8 cellular contexts compared by ENCODE assay signal in the genomic region with DNA sequence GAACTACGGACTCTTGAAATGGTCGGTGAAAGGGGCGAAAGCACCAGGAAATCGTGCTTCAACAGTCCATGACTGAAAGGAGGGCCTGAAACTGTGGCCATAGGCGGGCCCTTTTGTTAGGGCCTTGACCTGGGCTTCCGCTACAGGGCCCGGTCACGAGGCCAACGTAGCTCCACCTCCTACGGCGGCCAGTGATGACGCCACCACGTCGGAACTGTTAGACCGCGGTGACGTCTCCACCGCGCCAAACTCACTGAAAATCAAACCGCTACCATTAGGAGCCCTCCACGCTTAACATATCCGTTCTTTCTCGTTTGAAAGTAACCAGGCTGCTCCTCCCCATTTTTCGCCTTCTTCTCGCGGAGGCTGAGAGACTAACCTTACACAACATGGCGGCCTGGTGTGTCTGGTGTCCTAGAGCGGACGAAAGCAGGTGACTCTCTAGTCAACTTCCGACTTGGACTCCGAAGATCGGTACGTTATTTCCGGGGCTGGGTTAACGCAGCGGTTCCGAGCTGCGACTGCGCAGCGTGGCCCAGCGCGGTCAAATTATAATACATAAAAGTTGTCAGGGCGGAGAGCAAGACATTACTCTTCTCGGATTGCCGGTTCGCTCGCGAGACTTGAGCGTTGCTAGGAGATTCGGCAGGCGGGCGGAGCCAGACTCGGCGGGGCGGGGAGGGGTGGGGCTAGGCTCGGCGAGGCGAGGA. TPM values are rescaled to one million over a fixed set of nuclear protein-coding genes. Genes with fewer than 3 reads are reported as not detected.
A peak's percentile ranks its signal among the peaks of the same experiment; 100 is the strongest.
DNase-seq lines count a peak whose midpoint lies in the region; ATAC-seq and TF ChIP-seq lines count a peak whose summit lies in the region.

No MANE protein-coding gene starts in this region.

- H3K27me3 ChIP-seq in Caco-2 (replicated peaks; ENCODE audit: control insufficient read depth, insufficient read depth, low read length) (no peaks in the 10 kb centered on the region), endocrine pancreas (ENCODE audit: control insufficient read depth, insufficient read depth, low read length) (no peaks in the 10 kb centered on the region)

- CTCF ChIA-PET in Caco-2 (lab: Charles Lee) = interaction anchor here (0.6 to 3.1 kb wide), 8 partner anchors 14 to 230 kb away, joined by 4 to 18 read pairs (median 4); no protein-coding TSS in a partner anchor

- H3K4me1 Mint-ChIP-seq in Caco-2 (ENCODE audit: low read depth, unreplicated experiment) = no peaks in the 10 kb centered on the region
- H3K4me1 Mint-ChIP-seq in memory B cell = peaks cover 25% of the 10 kb centered on the region

- BruUV-seq in Caco-2 (replicated peaks; lab: Mats Ljungman, UMichigan) = TSS peak; percentile 71

- ATAC-seq in GM21367 (IDR thresholded peaks at IDR 0.05; ENCODE audit: unreplicated experiment) = peak; percentile 67
- peak; percentile 72 for ATAC-seq in memory B cell (ENCODE audit: low read depth)

- H3K4me3 ChIP-seq in Caco-2 (ENCODE audit: low read depth, low read length) (peak overlapping the region; percentile 100), endocrine pancreas (ENCODE audit: control insufficient read depth, insufficient read depth, low read length) (peak overlapping the region; percentile 83)

- DNase-seq in Caco-2 = peak; percentile 95 to 98
- DNase-seq in HT-29 (ENCODE audit: low spot score) = peak; percentile 97
- DNase-seq in NK-92 treated with Interleukin-12 subunit alpha and Interleukin-12 subunit beta, amount 100 ng/mL, for 24 hours (lab: John Stamatoyannopoulos, UW) = peak; percentile 98
- DNase-seq in activated CD8-positive, alpha-beta memory T cell treated with anti-CD3 and anti-CD28 coated beads for 4 hours (ENCODE audit: low read depth in 2 of 2) = peak; percentile 93 to 97
- peak; percentile 91 to 95 for DNase-seq in memory B cell (ENCODE audit: low spot score in 2 of 2)
- DNase-seq in stimulated activated CD8-positive, alpha-beta memory T cell treated with anti-CD3 and anti-CD28 coated beads, Interleukin-12 subunit alpha, Interleukin-12 subunit beta, amount 100 ng/mL, for 1 hour (ENCODE audit: low read depth) = peak; percentile 97

- H3K36me3 Mint-ChIP-seq in Caco-2 (ENCODE audit: insufficient read depth, unreplicated experiment) = peaks cover 3% of the 10 kb centered on the region
- peaks cover 4% of the 10 kb centered on the region for H3K36me3 Mint-ChIP-seq in memory B cell

- no peaks in the 10 kb centered on the region for H3K27me3 Mint-ChIP-seq in Caco-2 (ENCODE audit: insufficient read depth, unreplicated experiment)
- no peaks in the 10 kb centered on the region for H3K27me3 Mint-ChIP-seq in memory B cell

- no peak overlapping the region for H3K27ac Mint-ChIP-seq in Caco-2 (ENCODE audit: unreplicated experiment)
- no peak overlapping the region for H3K27ac Mint-ChIP-seq in memory B cell

- H3K9me3 ChIP-seq in Caco-2 (no peaks in the 10 kb centered on the region), endocrine pancreas (ENCODE audit: control insufficient read depth, low read length) (no peaks in the 10 kb centered on the region)

- H3K4me3 Mint-ChIP-seq in Caco-2 (ENCODE audit: unreplicated experiment) (no peak overlapping the region), memory B cell (no peak overlapping the region)

- H3K9ac ChIP-seq in endocrine pancreas (ENCODE audit: control insufficient read depth, insufficient read depth, low read length) = peak overlapping the region; percentile 83

- H3K36me3 ChIP-seq in Caco-2 (ENCODE audit: control insufficient read depth, insufficient read depth, low read length) = no peaks in the 10 kb centered on the region
- H3K36me3 ChIP-seq in endocrine pancreas (ENCODE audit: control insufficient read depth, insufficient read depth, low read length) = no peaks in the 10 kb centered on the region

- peaks cover 9% of the 10 kb centered on the region; the same call in 1 of the 2 replicates for H3K4me1 ChIP-seq in Caco-2
- peaks cover 28% of the 10 kb centered on the region for H3K4me1 ChIP-seq in endocrine pancreas (ENCODE audit: control insufficient read depth, insufficient read depth, low read length)

- POLR2A ChIA-PET in Caco-2 (lab: Charles Lee) = interaction anchor here (0.5 to 2.8 kb wide), 15 partner anchors 11 to 1131 kb away, joined by 3 to 37 read pairs (median 4); a partner anchor contains a TSS

- H3K9me3 Mint-ChIP-seq in Caco-2 (ENCODE audit: unreplicated experiment) = no peaks in the 10 kb centered on the region
- no peaks in the 10 kb centered on the region for H3K9me3 Mint-ChIP-seq in memory B cell

- no peak for TF ChIP-seq CTCF in Caco-2 (IDR thresholded peaks at IDR 0.05; ENCODE audit: insufficient read depth in 1 of 2, low read depth in 1 of 2, low read length in 1 of 2, severe bottlenecking in 1 of 2, unreplicated experiment in 1 of 2)

- intact Hi-C loops in Caco-2 (cut with micrococcal nuclease; ENCODE audit: unreplicated experiment) = loop anchor here (1.0 to 10.0 kb wide), 3 partner anchors 24 to 735 kb away; a partner anchor contains a TSS

RNA-seq across cellular contexts. Expression of a gene that starts 0.4 kb away (rescaled TPM):
- 183 and 207 TPM in 2 replicates for total RNA-seq in Caco-2 (2022)
- 210 and 211 TPM in 2 replicates for total RNA-seq in HT-29 (2014; rRNA removed; shearing (Covaris generic))

RNA-seq across cellular contexts. Expression of a gene that starts 23.9 kb away (rescaled TPM):
- total RNA-seq in Caco-2 (2022) = 35.3 and 38.1 TPM in 2 replicates
- total RNA-seq in HT-29 (2014; rRNA removed; shearing (Covaris generic)) = 18.7 and 18.8 TPM in 2 replicates

Comparison
In these comparisons a context has a peak if more than half of its experiments do, and no peak if none do; other contexts are left out.
1. Peak in every context shown above with its lines: DNase-seq, ATAC-seq and H3K4me3 ChIP-seq.